Comparison of ENCODE assay signal across 8 cellular contexts in genomic region chr9:8940650-8941049, GRCh38.
"Had no signal": no experiment of that assay in that cellular context is flagged by ENCODE, and none has a peak within 500 bp of the region (broad histone marks: within the 10 kb centered on the region; RNA-seq: fewer than 3 reads in every experiment).

No MANE protein-coding gene starts in this region.

- FAIRE-seq: G401.6, GM12878, GM12891, GM12892, GM18507, GM19239 had no signal

- H3K4me3 ChIP-seq: GM12878 had no signal

- DNase-seq: GDM1, GF-D8 had no signal

- ATAC-seq: GM12878 had no signal
